8 cellular contexts compared by ENCODE assay signal in the genomic region with DNA sequence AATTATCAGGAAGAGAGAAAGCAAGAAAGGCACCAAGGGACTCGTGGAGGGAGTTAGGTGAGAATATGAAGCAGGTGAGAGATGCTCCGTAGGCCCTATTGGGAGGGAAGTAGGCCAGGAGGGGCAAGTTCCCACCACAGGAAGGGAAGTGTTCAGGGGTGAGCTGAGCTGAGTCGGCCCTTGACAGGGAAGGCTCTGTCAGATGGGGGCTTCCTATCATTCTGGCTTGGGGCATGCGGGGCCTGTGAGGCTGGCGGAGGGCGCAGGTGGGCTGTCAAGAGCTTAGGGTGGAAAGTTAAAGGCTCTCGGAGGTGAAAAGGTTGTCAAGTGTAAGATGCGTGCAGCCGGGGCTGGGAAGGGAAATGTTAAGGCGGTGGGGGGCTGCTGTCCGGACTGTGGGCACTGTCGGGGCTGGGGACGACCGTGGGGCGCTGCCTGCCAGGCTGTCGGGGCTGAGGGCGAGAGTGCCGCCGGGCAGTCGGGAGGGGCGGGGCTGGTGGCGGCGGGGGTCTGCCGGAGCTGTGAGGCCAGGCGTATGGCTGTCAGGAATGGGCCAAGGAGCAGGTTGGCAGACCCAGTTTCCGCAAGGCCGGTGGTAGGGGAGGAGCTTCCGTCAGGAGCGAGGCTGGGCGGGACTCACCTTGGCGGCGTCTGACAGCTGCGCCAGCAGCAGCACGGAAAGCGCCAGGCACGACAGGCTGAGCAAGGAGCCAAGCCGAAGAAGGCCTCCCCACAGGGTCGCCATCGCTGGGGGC. TPM values are rescaled to one million over a fixed set of nuclear protein-coding genes. Genes with fewer than 3 reads are reported as not detected.
A peak's percentile ranks its signal among the peaks of the same experiment; 100 is the strongest.
DNase-seq lines count a peak whose midpoint lies in the region; ATAC-seq and TF ChIP-seq lines count a peak whose summit lies in the region.

No MANE protein-coding gene starts in this region.

- H3K36me3 ChIP-seq in A673 (ENCODE audit: insufficient read depth, low read length, poor library complexity, severe bottlenecking) = no peaks in the 10 kb centered on the region

- BruUV-seq in A673 (replicated peaks; lab: Mats Ljungman, UMichigan) = no TSS peak

- peak overlapping the region; percentile 73 for H3K27ac ChIP-seq in A673 (ENCODE audit: low read depth, low read length, poor library complexity, severe bottlenecking)

- intact Hi-C loops in A673 (cut with micrococcal nuclease; ENCODE audit: unreplicated experiment) = loop anchor here (2.0 to 10.0 kb wide), 2 partner anchors 53 to 279 kb away; partner anchors contain the start of genes AKIP1, RPL27A and TRIM66

- peaks cover 37% of the 10 kb centered on the region for H3K4me1 Mint-ChIP-seq in chondrocyte (ENCODE audit: low read depth)

- no peaks in the 10 kb centered on the region for H3K27me3 ChIP-seq in A673 (replicated peaks; ENCODE audit: insufficient read depth, low read depth, low read length, poor library complexity)

- ATAC-seq in GM18861 (IDR thresholded peaks at IDR 0.05; ENCODE audit: unreplicated experiment) (peak; percentile 38), HG03103 (IDR thresholded peaks at IDR 0.05; ENCODE audit: low read depth, unreplicated experiment) (peak; percentile 47), left lobe of liver (peak; percentile 81)

- H3K4me3 ChIP-seq in A673 (ENCODE audit: low read depth, low read length, poor library complexity, severe bottlenecking) = peak overlapping the region; percentile 92

- no peaks in the 10 kb centered on the region for H3K9me3 Mint-ChIP-seq in chondrocyte (ENCODE audit: low read depth)

- H3K27ac Mint-ChIP-seq in chondrocyte (ENCODE audit: unreplicated experiment) = peak overlapping the region; percentile 91

- CTCF ChIA-PET in A673 (lab: Charles Lee) = no interaction called here

- no peaks in the 10 kb centered on the region for H3K9me3 ChIP-seq in A673 (ENCODE audit: low read depth, low read length, poor library complexity, severe bottlenecking)

- no peaks in the 10 kb centered on the region for H3K27me3 Mint-ChIP-seq in chondrocyte (ENCODE audit: low read depth)

- TF ChIP-seq CTCF in A673 (conservative IDR thresholded peaks at IDR 0.05; ENCODE audit: low read depth, low read length) (no peak), chondrocyte (IDR thresholded peaks at IDR 0.05) (no peak)

- DNase-seq in A673 (ENCODE audit: low spot score) (no peak), NCI-H2171 (lab: John Stamatoyannopoulos, UW) (peak; percentile 82), chondrocyte (ENCODE audit: low spot score) (peak; percentile 92), left lobe of liver (ENCODE audit: low spot score) (peak; percentile 87)
- DNase-seq in activated CD4-positive, alpha-beta T cell treated with anti-CD3 and anti-CD28 coated beads for 1 hour = peak; percentile 66
- DNase-seq in stimulated activated CD4-positive, alpha-beta T cell treated with anti-CD3 and anti-CD28 coated beads, Interleukin-4, amount 100 ng/mL, for 48 hours (ENCODE audit: low read depth in 2 of 2) = peak; percentile 68 to 79

- peak overlapping the region; percentile 95 for H3K4me3 Mint-ChIP-seq in chondrocyte (ENCODE audit: unreplicated experiment)

- no peaks in the 10 kb centered on the region for H3K4me1 ChIP-seq in A673 (ENCODE audit: insufficient read depth, low read length, poor library complexity, severe bottlenecking)

- POLR2A ChIA-PET in A673 (lab: Charles Lee; ENCODE audit: low non-redundant PET) = no interaction called here

- H3K36me3 Mint-ChIP-seq in chondrocyte (ENCODE audit: low read depth) = no peaks in the 10 kb centered on the region

RNA-seq across cellular contexts. Expression of gene TMEM9B, which starts 0.5 kb away (rescaled TPM):
- total RNA-seq in A673 (2021) (9.1 and 11.3 TPM in 2 replicates), chondrocyte (20.7 to 28.2 TPM (median 22.5 TPM) in 3 replicates), left lobe of liver (13.8 TPM)

RNA-seq across cellular contexts. Expression of gene ASCL3, which starts 20.9 kb away (rescaled TPM):
- total RNA-seq in A673 (2021) = not detected in 2 replicates
- total RNA-seq in chondrocyte = not detected in 3 replicates
- total RNA-seq in left lobe of liver = not detected

RNA-seq across cellular contexts. Expression of gene C11orf16, which starts 31.0 kb away (rescaled TPM):
- total RNA-seq in A673 (2021) = not detected in 2 replicates
- total RNA-seq in chondrocyte = not detected in 3 replicates
- total RNA-seq in left lobe of liver = not detected

RNA-seq across cellular contexts. Expression of gene NRIP3, which starts 40.1 kb away (rescaled TPM):
- total RNA-seq in A673 (2021) = 1.6 and 2.2 TPM in 2 replicates
- total RNA-seq in chondrocyte = 1.6 to 3.5 TPM (median 2.9 TPM) in 3 replicates
- total RNA-seq in left lobe of liver = 0.05 TPM

RNA-seq across cellular contexts. Expression of gene AKIP1, which starts 52.8 kb away (rescaled TPM):
- total RNA-seq in A673 (2021) (26.7 and 28.9 TPM in 2 replicates), chondrocyte (24.0 to 30.1 TPM (median 29.3 TPM) in 3 replicates), left lobe of liver (11.7 TPM)
